ENCODE assay signal across 12 cellular contexts in genomic region chr4:2265113-2266110, GRCh38. TPM values are rescaled to one million over a fixed set of nuclear protein-coding genes. Genes with fewer than 3 reads are reported as not detected.
DNase-seq lines count a peak whose midpoint lies in the region; ATAC-seq and TF ChIP-seq lines count a peak whose summit lies in the region.
"Had no signal": no experiment of that assay in that cellular context is flagged by ENCODE, and none has a peak within 500 bp of the region (broad histone marks: within the 10 kb centered on the region; RNA-seq: fewer than 3 reads in every experiment).

No MANE protein-coding gene starts in this region.

- H3K9me3 ChIP-seq in WERI-Rb-1 (ENCODE audit: severe bottlenecking) (no peaks in the 10 kb centered on the region), esophagus squamous epithelium (no peaks in the 10 kb centered on the region), transverse colon (no peaks in the 10 kb centered on the region)

- in situ Hi-C loops in transverse colon (cut with MboI; ENCODE audit: low pct_ligation_motif_present in 1 of 4, low pct_unique_long_range_greater_than_20kb in 1 of 4, low sequenced_read_pairs in 3 of 4): no loop called here

- peak overlapping the region; percentile 21 to 75 (median 63) for H3K4me3 Mint-ChIP-seq in nephron
- H3K4me3 Mint-ChIP-seq: activated CD8-positive, alpha-beta T cell treated with anti-CD3 and anti-CD28 coated beads for 36 hours had no signal

- DNase-seq in WERI-Rb-1: no peak
- DNase-seq in esophagus squamous epithelium (lab: John Stamatoyannopoulos, UW): no peak
- no peak for DNase-seq in transverse colon
- no peak for DNase-seq in GM19240 (ENCODE audit: insufficient read length, low spot score)
- no peak for DNase-seq in NCI-H1048 (lab: John Stamatoyannopoulos, UW)
- DNase-seq in NCI-H510A treated with DMSO at 0.1 percent for 48 hours (lab: John Stamatoyannopoulos, UW): no peak
- DNase-seq: activated CD8-positive, alpha-beta T cell treated with anti-CD3 and anti-CD28 coated beads for 36 hours; activated gamma-delta T cell treated with Interleukin-2 at 50 U/mL for 16 hours; SHP77; stimulated activated naive CD4-positive, alpha-beta T cell treated with Interleukin-2 at 50 U/mL for 16 hours had no signal

- TF ChIP-seq CTCF in WERI-Rb-1 (IDR thresholded peaks at IDR 0.05; ENCODE audit: low read depth, low read length) (0 out of 2 replicates have a peak, but pooled peaks have one; percentile 17), esophagus squamous epithelium (IDR thresholded peaks at IDR 0.05) (no peak), nephron (IDR thresholded peaks at IDR 0.05; ENCODE audit: unreplicated experiment in 3 of 3) (no peak), transverse colon (IDR thresholded peaks at IDR 0.05) (no peak)

- TF ChIP-seq POLR2A in esophagus squamous epithelium (IDR thresholded peaks at IDR 0.05) (no peak), transverse colon (IDR thresholded peaks at IDR 0.05) (no peak)

- H3K27me3 ChIP-seq in WERI-Rb-1 (ENCODE audit: insufficient read depth, low read depth, severe bottlenecking) (no peaks in the 10 kb centered on the region), esophagus squamous epithelium (no peaks in the 10 kb centered on the region), transverse colon (no peaks in the 10 kb centered on the region)

- no peak for TF ChIP-seq EP300 in transverse colon (IDR thresholded peaks at IDR 0.05; ENCODE audit: low read depth)

- no peaks in the 10 kb centered on the region for H3K36me3 Mint-ChIP-seq in nephron (ENCODE audit: low read depth)

- H3K4me3 ChIP-seq in WERI-Rb-1 (ENCODE audit: low read depth, low read length) (no peak overlapping the region), esophagus squamous epithelium (no peak overlapping the region), transverse colon (no peak overlapping the region)

- H3K27ac ChIP-seq in WERI-Rb-1 (no peak overlapping the region), esophagus squamous epithelium (peak overlapping the region in 3 of 4 donors; percentile 46 to 59 (median 51)), transverse colon (peak overlapping the region in 3 of 4 donors; percentile 54 to 72 (median 65))

- WGBS in esophagus squamous epithelium, 2 donors: 75 to 82% methylated on average over 3 to 6 of the region's 19 CpGs
- 92% methylated on average over 15 of the region's 19 CpGs; no CpG with 5 or more reads in 1 of the 2 donors for WGBS in transverse colon (ENCODE audit: low coverage in 1 of 2), 2 donors

- H3K36me3 ChIP-seq in WERI-Rb-1 (peaks cover 3% of the 10 kb centered on the region), esophagus squamous epithelium (peaks cover 0 to 2% (median 0%) of the 10 kb centered on the region in 3 donors), transverse colon (no peaks in the 10 kb centered on the region)

- peaks cover 10 to 51% (median 17%) of the 10 kb centered on the region in 3 donors for H3K4me1 ChIP-seq in esophagus squamous epithelium
- peaks cover 14 to 37% (median 22%) of the 10 kb centered on the region in 4 donors for H3K4me1 ChIP-seq in transverse colon

- no peak for ATAC-seq in HG02571 (IDR thresholded peaks at IDR 0.05; ENCODE audit: unreplicated experiment)
- ATAC-seq: activated CD8-positive, alpha-beta T cell treated with anti-CD3 and anti-CD28 coated beads for 36 hours had no signal

- H3K4me1 Mint-ChIP-seq in nephron: peaks cover 19% of the 10 kb centered on the region

- H3K27me3 Mint-ChIP-seq in nephron (ENCODE audit: low read depth): no peaks in the 10 kb centered on the region
- H3K27me3 Mint-ChIP-seq: activated CD8-positive, alpha-beta T cell treated with anti-CD3 and anti-CD28 coated beads for 36 hours had no signal

- peak overlapping the region; percentile 57 to 92 (median 86) for H3K27ac Mint-ChIP-seq in nephron
- H3K27ac Mint-ChIP-seq: activated CD8-positive, alpha-beta T cell treated with anti-CD3 and anti-CD28 coated beads for 36 hours had no signal

- intact Hi-C loops in esophagus squamous epithelium (cut with DNase I): no loop called here
- intact Hi-C loops in transverse colon (cut with DNase I; ENCODE audit: low total_unique reads): no loop called here

- H3K9me3 Mint-ChIP-seq in nephron: no peaks in the 10 kb centered on the region
- H3K9me3 Mint-ChIP-seq: activated CD8-positive, alpha-beta T cell treated with anti-CD3 and anti-CD28 coated beads for 36 hours had no signal

RNA-seq across cellular contexts. Expression of gene MXD4, which starts 3.5 kb away (rescaled TPM):
- total RNA-seq in esophagus squamous epithelium: 10 to 100 TPM; 12.9 to 32.2 (median 27.8) TPM
- 100 to 1,000 TPM in 1 of 4 donors, 10 to 100 TPM in 3; 48.1 to 101 (median 57.7) TPM for total RNA-seq in transverse colon

RNA-seq across cellular contexts. Expression of gene HAUS3, which starts 23.5 kb away (rescaled TPM):
- total RNA-seq in esophagus squamous epithelium: 10 to 100 TPM in 3 of 4 donors, 1 to 10 TPM in 1; 8.9 to 13.0 (median 10.7) TPM
- 10 to 100 TPM in 3 of 4 donors, 1 to 10 TPM in 1; 2.0 to 18.0 (median 11.3) TPM for total RNA-seq in transverse colon

RNA-seq across cellular contexts. Expression of gene POLN, which starts 23.5 kb away (rescaled TPM):
- total RNA-seq in esophagus squamous epithelium (1 to 10 TPM in 3 of 4 donors, under 1 TPM in 1; 0.19 to 1.5 (median 1.2) TPM), transverse colon (1 to 10 TPM in 2 of 4 donors, under 1 TPM in 2; 0.27 to 2.6 (median 1.4) TPM)
